In the genomic region with DNA sequence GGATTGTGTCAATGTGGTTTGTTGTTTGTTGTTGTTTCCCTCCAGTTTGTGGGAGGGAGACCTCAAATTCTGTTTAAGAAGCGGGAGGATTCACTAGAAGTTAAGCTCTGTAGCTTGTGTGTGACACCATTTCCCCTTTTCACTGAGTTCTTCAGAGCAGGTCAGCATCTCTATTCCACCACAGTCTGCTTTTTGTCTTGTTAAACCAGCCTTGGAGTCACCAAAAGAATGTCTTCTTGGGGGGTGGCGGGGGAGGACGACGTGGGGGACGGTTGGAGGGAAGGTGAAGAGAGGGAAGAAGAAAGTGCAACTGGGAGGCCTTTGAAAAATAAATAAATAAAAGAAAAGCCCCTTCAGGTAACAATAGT, we compare ENCODE assay signal across 8 cellular contexts. TPM values are rescaled to one million over a fixed set of nuclear protein-coding genes. Genes with fewer than 3 reads are reported as not detected.
DNase-seq lines count a peak whose midpoint lies in the region; ATAC-seq, FAIRE-seq and TF ChIP-seq lines count a peak whose summit lies in the region.

No MANE protein-coding gene starts in this region.

- TF ChIP-seq CTCF in MCF 10A (IDR thresholded peaks at IDR 0.05; ENCODE audit: unreplicated experiment) (no peak), kidney (IDR thresholded peaks at IDR 0.05; ENCODE audit: borderline replicate concordance, extremely low read depth, insufficient read depth) (no peak), GM13977 (IDR thresholded peaks at IDR 0.05; ENCODE audit: extremely low read depth, insufficient read depth, missing control alignments) (no peak)

- intact Hi-C loops in MCF 10A (cut with micrococcal nuclease) (loop anchor here (10.0 kb wide), 2 partner anchors 401 to 671 kb away; no protein-coding TSS in a partner anchor), kidney (cut with DNase I) (no loop called here)

- H3K27ac ChIP-seq in kidney (ENCODE audit: low read depth in 2 of 2, low read length in 2 of 2): no peak overlapping the region

- H3K4me3 Mint-ChIP-seq in activated T-cell treated with anti-CD3 and anti-CD28 coated beads, Interleukin-2, amount 50 U/mL, for 72 hours: peak overlapping the region; percentile 91 to 96
- peak overlapping the region; percentile 88 for H3K4me3 Mint-ChIP-seq in MCF 10A (ENCODE audit: unreplicated experiment)

- ATAC-seq in activated T-cell treated with anti-CD3 and anti-CD28 coated beads, Interleukin-2, amount 50 U/mL, for 72 hours (replicated peaks in 1 of 2): peak in 1 of 2 donors; percentile 20
- ATAC-seq in HG03520 (IDR thresholded peaks at IDR 0.05; ENCODE audit: unreplicated experiment): peak; percentile 5

- peak overlapping the region; percentile 94 for H2AFZ ChIP-seq in neuron (ENCODE audit: low read depth, low read length)

- peaks cover 47% of the 10 kb centered on the region for H3K4me1 Mint-ChIP-seq in activated T-cell treated with anti-CD3 and anti-CD28 coated beads, Interleukin-2, amount 50 U/mL, for 72 hours (ENCODE audit: low read depth)
- H3K4me1 Mint-ChIP-seq in MCF 10A (ENCODE audit: insufficient read depth, unreplicated experiment): peaks cover 6% of the 10 kb centered on the region

- CTCF ChIA-PET in MCF 10A (lab: Yijun Ruan, JAX): interaction anchor here (0.8 to 2.6 kb wide), 8 partner anchors 10 to 1239 kb away, joined by 3 to 12 read pairs (median 5); no protein-coding TSS in a partner anchor

- H3K27me3 Mint-ChIP-seq in activated T-cell treated with anti-CD3 and anti-CD28 coated beads, Interleukin-2, amount 50 U/mL, for 72 hours (ENCODE audit: low read depth): peaks cover 65% of the 10 kb centered on the region
- peaks cover 37% of the 10 kb centered on the region for H3K27me3 Mint-ChIP-seq in MCF 10A (ENCODE audit: insufficient read depth, unreplicated experiment)

- H3K9me3 ChIP-seq in neuron (ENCODE audit: low read length): no peaks in the 10 kb centered on the region
- H3K9me3 ChIP-seq in kidney (ENCODE audit: control insufficient read depth in 1 of 2, low read length in 2 of 2): no peaks in the 10 kb centered on the region

- no TSS peak for BruUV-seq in MCF 10A (replicated peaks; lab: Mats Ljungman, UMichigan)

- H3K9ac ChIP-seq in kidney (ENCODE audit: low read length in 2 of 2): no peak overlapping the region

- no peaks in the 10 kb centered on the region for H3K9me3 Mint-ChIP-seq in activated T-cell treated with anti-CD3 and anti-CD28 coated beads, Interleukin-2, amount 50 U/mL, for 72 hours
- H3K9me3 Mint-ChIP-seq in MCF 10A (ENCODE audit: unreplicated experiment): no peaks in the 10 kb centered on the region

- FAIRE-seq in kidney (lab: Jason Lieb, UNC): no peak

- in situ Hi-C loops in GM13977 (cut with MboI; ENCODE audit: low pct_unique_long_range_greater_than_20kb, low sequenced_read_pairs, unreplicated experiment): loop anchor here (25.0 kb wide), 2 partner anchors 1268 to 1518 kb away; no protein-coding TSS in a partner anchor

- H3K4me3 ChIP-seq in neuron (ENCODE audit: low read length) (peak overlapping the region; percentile 67), kidney (ENCODE audit: low read length in 2 of 2) (peak overlapping the region in 1 of 2 donors; percentile 74)

- no peak for DNase-seq in activated T-cell treated with anti-CD3 and anti-CD28 coated beads, Interleukin-2, amount 50 U/mL, for 72 hours
- DNase-seq in activated T-cell treated with anti-CD3 and anti-CD28 coated beads, Interleukin-2, amount 50 U/mL, for 48 hours: no peak
- DNase-seq in MCF 10A (ENCODE audit: unreplicated experiment): no peak
- DNase-seq in kidney: no peak
- DNase-seq in GM13977 (ENCODE audit: low spot score): no peak
- no peak for DNase-seq in activated CD4-positive, alpha-beta T cell treated with anti-CD3 and anti-CD28 coated beads for 4 hours

- POLR2A ChIA-PET in MCF 10A (lab: Yijun Ruan, JAX): interaction anchor here (0.7 to 1.2 kb wide), 4 partner anchors 26 to 1322 kb away, joined by 4 read pairs; no protein-coding TSS in a partner anchor

- peaks cover 56% of the 10 kb centered on the region for H3K27me3 ChIP-seq in neuron (ENCODE audit: insufficient read depth, low read length)

- H3K36me3 Mint-ChIP-seq in activated T-cell treated with anti-CD3 and anti-CD28 coated beads, Interleukin-2, amount 50 U/mL, for 72 hours (ENCODE audit: insufficient read depth in 2 of 2): peaks cover 2% of the 10 kb centered on the region in 2 donors
- H3K36me3 Mint-ChIP-seq in MCF 10A (ENCODE audit: insufficient read depth, unreplicated experiment): no peaks in the 10 kb centered on the region

- H3K4me1 ChIP-seq in neuron (ENCODE audit: insufficient read depth, low read length) (peaks cover 26% of the 10 kb centered on the region), kidney (ENCODE audit: control insufficient read depth in 1 of 2, insufficient read depth in 1 of 2, low read depth in 1 of 2, low read length in 2 of 2) (peaks cover 2 to 8% of the 10 kb centered on the region in 2 donors)

- H3K27ac Mint-ChIP-seq in activated T-cell treated with anti-CD3 and anti-CD28 coated beads, Interleukin-2, amount 50 U/mL, for 72 hours: no peak overlapping the region
- H3K27ac Mint-ChIP-seq in MCF 10A (ENCODE audit: low read depth, unreplicated experiment): no peak overlapping the region

- H3K36me3 ChIP-seq in neuron (ENCODE audit: insufficient read depth, low read length): no peaks in the 10 kb centered on the region
- no peaks in the 10 kb centered on the region for H3K36me3 ChIP-seq in kidney (ENCODE audit: control insufficient read depth in 1 of 2, insufficient read depth in 2 of 2, low read length in 2 of 2)

RNA-seq across cellular contexts. Expression of gene BCL11A, which starts 2.3 kb away (rescaled TPM):
- total RNA-seq in activated T-cell treated with anti-CD3 and anti-CD28 coated beads, Interleukin-2, amount 50 U/mL, for 72 hours: 1 to 10 TPM in 1 of 2 donors, under 1 TPM in 1; 1.00 to 1.2 TPM
- total RNA-seq in MCF 10A (2022): 4.3 and 5.3 TPM in 2 replicates
- 8.7 TPM for total RNA-seq in kidney
- 1.4 TPM for polyA plus RNA-seq in kidney (ENCODE audit: insufficient read depth, low read depth, low replicate concordance)
